17 cellular contexts compared by ENCODE assay signal in the genomic region with DNA sequence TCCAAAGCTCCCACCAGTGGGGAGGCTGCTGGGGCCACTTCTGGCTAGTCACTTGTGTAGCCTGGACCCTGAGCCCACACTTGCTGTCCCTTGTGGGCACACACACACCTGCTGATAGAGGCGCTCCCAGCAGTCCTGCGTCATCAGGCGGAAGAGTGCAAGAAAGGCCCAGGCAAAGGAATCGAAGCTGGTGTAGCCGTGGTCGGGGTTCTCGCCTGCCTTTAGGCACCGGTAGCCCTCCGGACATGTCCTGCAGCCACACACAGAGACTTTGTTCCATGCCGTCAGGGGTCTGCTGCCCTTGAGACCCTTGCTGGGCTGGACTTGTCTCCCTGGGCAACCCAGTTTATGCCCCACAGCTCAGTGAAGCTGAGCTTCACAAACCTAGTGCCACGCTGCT. TPM values are rescaled to one million over a fixed set of nuclear protein-coding genes. Genes with fewer than 3 reads are reported as not detected.
"Had no signal": no experiment of that assay in that cellular context is flagged by ENCODE, and none has a peak within 500 bp of the region (broad histone marks: within the 10 kb centered on the region; RNA-seq: fewer than 3 reads in every experiment).

No MANE protein-coding gene starts in this region.

- H3K27me3 Mint-ChIP-seq: naive thymus-derived CD4-positive, alpha-beta T cell; stimulated activated memory B cell treated with anti-CD40 and anti-IgM and Interleukin-4, amounts not matched to agents 10 μg/mL and 1 μg/mL and 100 μg/mL, for 72 hours; stimulated activated naive CD8-positive, alpha-beta T cell treated with anti-CD3 and anti-CD28 coated beads, Interleukin-15, Interleukin-2, amounts not matched to agents 100 ng/mL and 50 ng/mL, for 24 hours had no signal

- DNase-seq: effector CD8-positive, alpha-beta T cell; hippocampal formation; kidney glomerular epithelial cell; mammary epithelial cell; naive thymus-derived CD4-positive, alpha-beta T cell; stimulated activated CD4-positive, alpha-beta T cell treated with anti-CD3 and anti-CD28 coated beads, Interleukin-4, amount 100 ng/mL, for 24 hours; upper lobe of left lung had no signal

- H3K27me3 ChIP-seq: heart left ventricle, right atrium auricular region, tibial artery, upper lobe of left lung, vagina had no signal

- H3K36me3 ChIP-seq: tibial artery, upper lobe of left lung, vagina had no signal

- H3K4me1 Mint-ChIP-seq: stimulated activated memory B cell treated with anti-CD40 and anti-IgM and Interleukin-4, amounts not matched to agents 10 μg/mL and 1 μg/mL and 100 μg/mL, for 72 hours had no signal

- H3K4me1 ChIP-seq: heart left ventricle, right atrium auricular region, tibial artery, upper lobe of left lung, vagina had no signal

- H3K36me3 Mint-ChIP-seq: naive thymus-derived CD4-positive, alpha-beta T cell; stimulated activated memory B cell treated with anti-CD40 and anti-IgM and Interleukin-4, amounts not matched to agents 10 μg/mL and 1 μg/mL and 100 μg/mL, for 72 hours had no signal

- ATAC-seq: esophagus mucosa; heart left ventricle; naive thymus-derived CD4-positive, alpha-beta T cell; stimulated activated memory B cell treated with anti-CD40 and anti-IgM and Interleukin-4, amounts not matched to agents 10 μg/mL and 1 μg/mL and 100 μg/mL, for 72 hours had no signal

- H3K27ac Mint-ChIP-seq: naive thymus-derived CD4-positive, alpha-beta T cell; stimulated activated memory B cell treated with anti-CD40 and anti-IgM and Interleukin-4, amounts not matched to agents 10 μg/mL and 1 μg/mL and 100 μg/mL, for 72 hours; stimulated activated naive CD8-positive, alpha-beta T cell treated with anti-CD3 and anti-CD28 coated beads, Interleukin-15, Interleukin-2, amounts not matched to agents 100 ng/mL and 50 ng/mL, for 24 hours had no signal

- H3K9me3 Mint-ChIP-seq: naive thymus-derived CD4-positive, alpha-beta T cell; stimulated activated memory B cell treated with anti-CD40 and anti-IgM and Interleukin-4, amounts not matched to agents 10 μg/mL and 1 μg/mL and 100 μg/mL, for 72 hours; stimulated activated naive CD8-positive, alpha-beta T cell treated with anti-CD3 and anti-CD28 coated beads, Interleukin-15, Interleukin-2, amounts not matched to agents 100 ng/mL and 50 ng/mL, for 24 hours had no signal

- H3K4me2 ChIP-seq: smooth muscle cell had no signal

- H3K4me3 ChIP-seq: coronary artery, heart left ventricle, right atrium auricular region, smooth muscle cell, tibial artery, upper lobe of left lung, vagina had no signal

- H3K9me3 ChIP-seq: heart left ventricle, right atrium auricular region, tibial artery, upper lobe of left lung, vagina had no signal

- H3K27ac ChIP-seq: coronary artery, right atrium auricular region, tibial artery, upper lobe of left lung, vagina had no signal

- H3K4me3 Mint-ChIP-seq: naive thymus-derived CD4-positive, alpha-beta T cell; stimulated activated memory B cell treated with anti-CD40 and anti-IgM and Interleukin-4, amounts not matched to agents 10 μg/mL and 1 μg/mL and 100 μg/mL, for 72 hours; stimulated activated naive CD8-positive, alpha-beta T cell treated with anti-CD3 and anti-CD28 coated beads, Interleukin-15, Interleukin-2, amounts not matched to agents 100 ng/mL and 50 ng/mL, for 24 hours had no signal

RNA-seq across cellular contexts. Expression of a gene that starts 42.9 kb away (rescaled TPM):
- total RNA-seq: esophagus mucosa, mammary epithelial cell, mononuclear cell had no signal
- polyA plus RNA-seq: naive thymus-derived CD4-positive, alpha-beta T cell had no signal
